21 cellular contexts compared by ENCODE assay signal in the genomic region with DNA sequence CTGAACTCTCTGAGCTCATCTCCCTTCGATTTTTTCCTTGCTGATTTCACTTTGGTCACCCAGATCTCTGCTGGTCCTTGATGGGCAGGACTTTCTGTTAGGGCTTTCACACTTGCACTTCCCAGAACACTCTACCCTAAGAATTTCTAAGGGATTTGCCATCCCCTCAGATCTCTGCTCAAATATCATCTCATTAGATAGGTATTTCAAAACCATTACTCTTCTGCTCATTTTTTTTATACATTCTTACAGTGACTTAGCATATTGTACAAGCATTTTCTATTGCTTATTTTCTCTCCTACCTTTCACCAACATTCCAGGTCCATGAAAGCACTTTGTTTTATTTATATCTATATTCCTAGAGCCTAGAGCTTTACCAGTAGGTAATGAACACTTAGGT.
DNase-seq lines count a peak whose midpoint lies in the region; ATAC-seq and TF ChIP-seq lines count a peak whose summit lies in the region.
"Had no signal": no experiment of that assay in that cellular context is flagged by ENCODE, and none has a peak within 500 bp of the region (broad histone marks: within the 10 kb centered on the region; RNA-seq: fewer than 3 reads in every experiment).

No MANE protein-coding gene starts in this region.

- H3K9ac ChIP-seq in adipocyte (ENCODE audit: low read length) = no peak overlapping the region
- H3K9ac ChIP-seq: BLaER1 treated with 17β-estradiol and CSF1 and Interleukin-3, amounts not matched to agents 10 nM and 100 nM had no signal

- peaks cover 20% of the 10 kb centered on the region for H3K9me3 Mint-ChIP-seq in mesothelial cell of epicardium

- H3K4me1 Mint-ChIP-seq in mesothelial cell of epicardium = peaks cover 39% of the 10 kb centered on the region
- H3K4me1 Mint-ChIP-seq: CD4-positive, alpha-beta memory T cell had no signal

- ATAC-seq in GM21360 (IDR thresholded peaks at IDR 0.05; ENCODE audit: unreplicated experiment) = no peak
- ATAC-seq: A549 had no signal

- DNase-seq in adipocyte (ENCODE audit: low read depth) = peak; percentile 3
- peak; percentile 12 for DNase-seq in astrocyte of the spinal cord (ENCODE audit: low read depth, low spot score)
- no peak for DNase-seq in mesothelial cell of epicardium (ENCODE audit: low spot score in 2 of 2, unreplicated experiment in 2 of 2)
- DNase-seq in C1 segment of cervical spinal cord (lab: John Stamatoyannopoulos, UW) = no peak
- no peak for DNase-seq in stimulated activated CD4-positive, alpha-beta T cell treated with anti-CD3 and anti-CD28 coated beads, Interleukin-15, amount 100 ng/mL, for 24 hours
- DNase-seq: 8988T; ACHN; AML-193; BE2C; Calu3; CD4-positive, alpha-beta memory T cell; COR-L47; DMS53; DMS79 treated with DMSO at 0.1 percent for 48 hours; GF-D8; GOT3; HFFc6 had no signal

- in situ Hi-C loops in astrocyte of the spinal cord (cut with HindIII; ENCODE audit: low sequenced_read_pairs) = no loop called here

- no peak overlapping the region for H3K4me3 Mint-ChIP-seq in mesothelial cell of epicardium
- H3K4me3 Mint-ChIP-seq: CD4-positive, alpha-beta memory T cell; HFFc6 had no signal

- H3K36me3 Mint-ChIP-seq in mesothelial cell of epicardium = peaks cover 10% of the 10 kb centered on the region
- H3K36me3 Mint-ChIP-seq: CD4-positive, alpha-beta memory T cell had no signal

- TF ChIP-seq CTCF in astrocyte of the spinal cord (IDR thresholded peaks at IDR 0.05; ENCODE audit: low read depth, low read length) (no peak), mesothelial cell of epicardium (IDR thresholded peaks at IDR 0.05; ENCODE audit: unreplicated experiment) (no peak)

- H3K36me3 ChIP-seq in adipocyte (ENCODE audit: control insufficient read depth, insufficient read depth, low read length, severe bottlenecking) = no peaks in the 10 kb centered on the region
- H3K36me3 ChIP-seq: BE2C; BLaER1 treated with 17β-estradiol and CSF1 and Interleukin-3, amounts not matched to agents 10 nM and 100 nM; HAP-1 had no signal

- no peaks in the 10 kb centered on the region for H3K27me3 Mint-ChIP-seq in mesothelial cell of epicardium (ENCODE audit: low read depth)
- H3K27me3 Mint-ChIP-seq: CD4-positive, alpha-beta memory T cell had no signal

- H3K4me3 ChIP-seq in adipocyte (ENCODE audit: low read length) (no peak overlapping the region), astrocyte of the spinal cord (ENCODE audit: low read depth, low read length) (no peak overlapping the region)
- H3K4me3 ChIP-seq: A549; BLaER1 treated with 17β-estradiol and CSF1 and Interleukin-3, amounts not matched to agents 10 nM and 100 nM; HAP-1 had no signal

- no peaks in the 10 kb centered on the region for H3K27me3 ChIP-seq in adipocyte (replicated peaks; ENCODE audit: control insufficient read depth, insufficient read depth, low read length)
- H3K27me3 ChIP-seq: BE2C; BLaER1 treated with 17β-estradiol and CSF1 and Interleukin-3, amounts not matched to agents 10 nM and 100 nM had no signal

- peak overlapping the region; percentile 86 for H3K27ac Mint-ChIP-seq in mesothelial cell of epicardium
- H3K27ac Mint-ChIP-seq: CD4-positive, alpha-beta memory T cell; HFFc6 had no signal

- H3K4me1 ChIP-seq in adipocyte (ENCODE audit: control insufficient read depth, insufficient read depth, low read length) = no peaks in the 10 kb centered on the region
- H3K4me1 ChIP-seq: A549; BE2C; BLaER1 treated with 17β-estradiol and CSF1 and Interleukin-3, amounts not matched to agents 10 nM and 100 nM; HAP-1 had no signal

- H3K9me3 ChIP-seq in adipocyte (ENCODE audit: control insufficient read depth, low read length) = no peaks in the 10 kb centered on the region
- H3K9me3 ChIP-seq: A549, BE2C, HAP-1 had no signal

Comparison
In these comparisons a context has a peak if more than half of its experiments do, and no peak if none do; other contexts are left out.
1. DNase-seq: peak in adipocyte (single experiment) and astrocyte of the spinal cord (single experiment); none in mesothelial cell of epicardium (0 of 2), C1 segment of cervical spinal cord (0 of 14) and stimulated activated CD4-positive, alpha-beta T cell treated with anti-CD3 and anti-CD28 coated beads, Interleukin-15, amount 100 ng/mL, for 24 hours (single experiment).